ENCODE assay signal across 24 cellular contexts in the genomic region with DNA sequence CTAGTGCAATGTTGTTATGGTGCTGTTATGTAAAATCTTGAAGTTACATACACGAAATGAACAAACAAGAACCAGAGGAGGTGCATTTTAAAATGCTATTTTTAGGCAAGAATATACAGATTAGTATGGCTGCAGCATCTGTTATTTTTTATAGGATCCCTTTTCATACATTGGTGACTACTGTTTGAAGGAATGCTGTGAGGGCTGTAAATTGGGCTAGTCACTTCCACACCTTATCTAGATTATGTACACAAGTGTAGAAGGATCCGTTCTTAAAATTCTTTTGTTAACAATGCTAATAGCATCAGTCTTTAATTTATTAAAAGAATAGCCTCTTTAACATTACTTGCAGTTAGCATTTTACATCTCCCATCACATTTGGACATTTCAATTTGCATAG.
A peak's percentile ranks its signal among the peaks of the same experiment; 100 is the strongest.
DNase-seq lines count a peak whose midpoint lies in the region; ATAC-seq, FAIRE-seq and TF ChIP-seq lines count a peak whose summit lies in the region.
"Had no signal": no experiment of that assay in that cellular context is flagged by ENCODE, and none has a peak within 500 bp of the region (broad histone marks: within the 10 kb centered on the region; RNA-seq: fewer than 3 reads in every experiment).

No MANE protein-coding gene starts in this region.

- H3K27me3 Mint-ChIP-seq in activated CD4-positive, alpha-beta memory T cell treated with anti-CD3 and anti-CD28 coated beads, Interleukin-2, amount 10 ng/mL, durations not matched to agents 7 days and 5 days: no peaks in the 10 kb centered on the region
- H3K27me3 Mint-ChIP-seq: B cell had no signal

- no peak overlapping the region for H3K27ac Mint-ChIP-seq in activated CD4-positive, alpha-beta memory T cell treated with anti-CD3 and anti-CD28 coated beads, Interleukin-2, amount 10 ng/mL, durations not matched to agents 7 days and 5 days
- H3K27ac Mint-ChIP-seq: B cell, CD14-positive monocyte had no signal

- CTCF ChIA-PET in activated CD4-positive, alpha-beta memory T cell treated with anti-CD3 and anti-CD28 coated beads, Interleukin-2, amount 10 ng/mL, durations not matched to agents 7 days and 5 days (lab: Charles Lee): no interaction called here

- H3K4me1 ChIP-seq in RWPE2 (ENCODE audit: insufficient read depth, poor library complexity, severe bottlenecking) (no peaks in the 10 kb centered on the region), foreskin keratinocyte (no peaks in the 10 kb centered on the region)
- H3K4me1 ChIP-seq: A549 had no signal

- no peaks in the 10 kb centered on the region for H3K36me3 ChIP-seq in RWPE2 (ENCODE audit: low read depth)
- H3K36me3 ChIP-seq: MG63 had no signal

- ATAC-seq in RWPE2 (ENCODE audit: low read depth) (peak; percentile 71), foreskin keratinocyte (no peak)
- ATAC-seq: A549 had no signal

- no peak for FAIRE-seq in urothelium cell line (lab: Jason Lieb, UNC)
- FAIRE-seq: A549, GM19239 had no signal

- DNase-seq in HT1080 (ENCODE audit: low read depth) (peak; percentile 31), RWPE2 (ENCODE audit: low spot score) (no peak), foreskin keratinocyte (peak; percentile 13 to 40), urothelium cell line (ENCODE audit: low spot score) (peak; percentile 51), superior temporal gyrus (ENCODE audit: extremely low spot score) (no peak), globus pallidus (ENCODE audit: low spot score) (no peak)
- DNase-seq in activated CD4-positive, alpha-beta memory T cell treated with anti-CD3 and anti-CD28 coated beads, Interleukin-2, amount 10 ng/mL, durations not matched to agents 7 days and 5 days: no peak
- DNase-seq: DMS79, H7, Kasumi-1, MG63, NCI-H1417, NCI-H1694 treated with DMSO at 0.1 percent for 48 hours, NCI-H2081 treated with DMSO at 0.1 percent for 48 hours, NCI-H2171 treated with DMSO at 0.1 percent for 48 hours, NCI-H446, NCI-H526, OCI-M1, SHP77 treated with DMSO at 0.1 percent for 48 hours had no signal

- H3K27me3 ChIP-seq in RWPE2 (ENCODE audit: insufficient read depth, poor library complexity, severe bottlenecking) (peaks cover 39% of the 10 kb centered on the region), foreskin keratinocyte (no peaks in the 10 kb centered on the region)
- H3K27me3 ChIP-seq: MG63 had no signal

- H3K4me3 Mint-ChIP-seq in activated CD4-positive, alpha-beta memory T cell treated with anti-CD3 and anti-CD28 coated beads, Interleukin-2, amount 10 ng/mL, durations not matched to agents 7 days and 5 days: no peak overlapping the region
- H3K4me3 Mint-ChIP-seq: B cell, CD14-positive monocyte had no signal

- H3K9me3 Mint-ChIP-seq in activated CD4-positive, alpha-beta memory T cell treated with anti-CD3 and anti-CD28 coated beads, Interleukin-2, amount 10 ng/mL, durations not matched to agents 7 days and 5 days: peaks cover 2% of the 10 kb centered on the region

- POLR2A ChIA-PET in activated CD4-positive, alpha-beta memory T cell treated with anti-CD3 and anti-CD28 coated beads, Interleukin-2, amount 10 ng/mL, durations not matched to agents 7 days and 5 days (lab: Charles Lee): no interaction called here

- H3K36me3 Mint-ChIP-seq in activated CD4-positive, alpha-beta memory T cell treated with anti-CD3 and anti-CD28 coated beads, Interleukin-2, amount 10 ng/mL, durations not matched to agents 7 days and 5 days (ENCODE audit: low read depth): no peaks in the 10 kb centered on the region
- H3K36me3 Mint-ChIP-seq: CD14-positive monocyte had no signal

- H3K4me1 Mint-ChIP-seq in activated CD4-positive, alpha-beta memory T cell treated with anti-CD3 and anti-CD28 coated beads, Interleukin-2, amount 10 ng/mL, durations not matched to agents 7 days and 5 days: no peaks in the 10 kb centered on the region
- H3K4me1 Mint-ChIP-seq: B cell, CD14-positive monocyte had no signal

- no peak overlapping the region for H3K4me3 ChIP-seq in RWPE2 (ENCODE audit: severe bottlenecking)
- H3K4me3 ChIP-seq: A549, MG63, SK-N-MC had no signal

- TF ChIP-seq CTCF in RWPE2 (IDR thresholded peaks at IDR 0.05; ENCODE audit: poor library complexity, severe bottlenecking) (no peak), foreskin keratinocyte (conservative IDR thresholded peaks at IDR 0.05) (no peak)

- H3K9me3 ChIP-seq in RWPE2 (ENCODE audit: severe bottlenecking): no peaks in the 10 kb centered on the region
- H3K9me3 ChIP-seq: A549, MG63 had no signal

- H3K27ac ChIP-seq in RWPE2 (ENCODE audit: poor library complexity, severe bottlenecking) (no peak overlapping the region), foreskin keratinocyte (no peak overlapping the region)
- H3K27ac ChIP-seq: A549, SK-N-MC had no signal

Comparison
In these comparisons a context has a peak if more than half of its experiments do, and no peak if none do; other contexts are left out.
1. DNase-seq: peak in HT1080 (single experiment), foreskin keratinocyte (2 of 2) and urothelium cell line (single experiment); none in RWPE2 (single experiment), superior temporal gyrus (single experiment), globus pallidus (single experiment) and activated CD4-positive, alpha-beta memory T cell treated with anti-CD3 and anti-CD28 coated beads, Interleukin-2, amount 10 ng/mL, durations not matched to agents 7 days and 5 days (single experiment).